23 cellular contexts compared by ENCODE assay signal in genomic region chr10:28793482-28793881, GRCh38.
"Had no signal": no experiment of that assay in that cellular context is flagged by ENCODE, and none has a peak within 500 bp of the region (broad histone marks: within the 10 kb centered on the region; RNA-seq: fewer than 3 reads in every experiment).

No MANE protein-coding gene starts in this region.

- H3K36me3 ChIP-seq: breast epithelium, esophagus muscularis mucosa, gastrocnemius medialis, neutrophil, ovary, right atrium auricular region, upper lobe of right lung had no signal

- FAIRE-seq: TTC549 had no signal

- ATAC-seq: activated T-cell treated with anti-CD3 and anti-CD28 coated beads, Interleukin-2, amount 50 U/mL, for 72 hours; gastrocnemius medialis; left ventricle myocardium superior; psoas muscle; stimulated activated naive CD8-positive, alpha-beta T cell treated with anti-CD3 and anti-CD28 coated beads, Interleukin-15, Interleukin-2, amounts not matched to agents 100 U/mL and 50 U/mL, for 24 hours; upper lobe of right lung had no signal

- H3K9me3 ChIP-seq: breast epithelium, esophagus muscularis mucosa, gastrocnemius medialis, neutrophil, ovary, psoas muscle, right atrium auricular region, upper lobe of right lung had no signal

- H3K4me3 ChIP-seq: breast epithelium, coronary artery, esophagus muscularis mucosa, gastrocnemius medialis, ovary, psoas muscle, right atrium auricular region, upper lobe of right lung had no signal

- H3K4me1 ChIP-seq: breast epithelium, gastrocnemius medialis, psoas muscle, right atrium auricular region, upper lobe of right lung had no signal

- H3K27me3 ChIP-seq: breast epithelium, esophagus muscularis mucosa, gastrocnemius medialis, neutrophil, ovary, right atrium auricular region, upper lobe of right lung had no signal

- DNase-seq: activated CD4-positive, alpha-beta T cell treated with anti-CD3 and anti-CD28 coated beads for 4 hours; activated CD4-positive, alpha-beta T cell treated with anti-CD3 and anti-CD28 coated beads, Interleukin-2, amount 50 U/mL, for 48 hours; activated CD4-positive, CD25-positive, alpha-beta regulatory T cell; activated effector memory CD4-positive, alpha-beta T cell treated with Interleukin-2 at 50 U/mL for 16 hours; activated naive CD4-positive, alpha-beta T cell treated with anti-CD3 and anti-CD28 coated beads for 36 hours; activated naive CD8-positive, alpha-beta T cell treated with anti-CD3 and anti-CD28 coated beads, Interleukin-2, amount 10 ng/mL, durations not matched to agents 7 days and 5 days; activated T-cell treated with anti-CD3 and anti-CD28 coated beads, Interleukin-2, amount 50 U/mL, for 72 hours; amniotic stem cell; gastrocnemius medialis; hypothalamus; left ventricle myocardium superior; ovary; psoas muscle; stimulated activated CD4-positive, alpha-beta T cell treated with anti-CD3 and anti-CD28 coated beads, Interleukin-12 subunit alpha, Interleukin-12 subunit beta, amount 100 ng/mL, for 4 hours; stimulated activated CD4-positive, alpha-beta T cell treated with anti-CD3 and anti-CD28 coated beads, Interleukin-4, amount 100 ng/mL, for 4 hours; stimulated activated naive CD8-positive, alpha-beta T cell treated with anti-CD3 and anti-CD28 coated beads, Interleukin-15, Interleukin-2, amounts not matched to agents 100 U/mL and 50 U/mL, for 24 hours; upper lobe of right lung had no signal

- H3K27ac ChIP-seq: breast epithelium, coronary artery, esophagus muscularis mucosa, gastrocnemius medialis, neutrophil, ovary, psoas muscle, right atrium auricular region, upper lobe of right lung had no signal
